In the genomic region with DNA sequence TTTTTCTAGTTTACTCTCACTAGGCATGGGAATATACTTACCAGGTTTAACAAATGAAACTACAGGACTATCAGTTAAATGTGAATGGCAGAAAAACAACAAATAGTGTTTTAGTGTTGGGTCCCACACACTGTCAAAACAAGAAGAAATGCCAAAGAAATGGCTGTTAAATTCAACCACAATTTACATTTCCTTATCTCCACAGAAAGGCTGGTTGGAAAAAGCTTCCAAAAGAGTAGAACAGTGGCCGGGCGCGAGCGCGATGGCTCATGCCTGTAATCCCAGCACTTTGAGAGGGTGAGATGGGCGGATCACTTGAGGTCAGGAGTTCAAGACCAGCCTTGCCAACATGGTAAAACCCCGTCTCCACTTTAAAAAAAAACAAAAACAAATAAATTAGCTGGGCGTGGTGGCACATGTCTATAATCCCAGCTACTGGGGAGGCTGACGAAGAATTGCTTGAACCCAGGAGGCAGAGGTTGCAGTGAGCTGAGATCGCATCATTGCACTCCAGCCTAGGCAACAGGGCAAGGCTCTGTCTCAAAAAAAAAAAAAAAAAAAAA, we compare ENCODE assay signal across 29 cellular contexts.
DNase-seq lines count a peak whose midpoint lies in the region; ATAC-seq and TF ChIP-seq lines count a peak whose summit lies in the region.
"Had no signal": no experiment of that assay in that cellular context is flagged by ENCODE, and none has a peak within 500 bp of the region (broad histone marks: within the 10 kb centered on the region; RNA-seq: fewer than 3 reads in every experiment).

No MANE protein-coding gene starts in this region.

- no peak for ATAC-seq in GM23338
- no peak for ATAC-seq in CD4-positive, alpha-beta T cell (ENCODE audit: poor library complexity)
- ATAC-seq: Panc1; stimulated activated memory B cell treated with anti-CD40 and anti-IgM and Interleukin-4, amounts not matched to agents 10 μg/mL and 1 μg/mL and 100 μg/mL, for 72 hours had no signal

- H2AFZ ChIP-seq in GM23338 = no peak overlapping the region

- H3K36me3 Mint-ChIP-seq in GM23338 (ENCODE audit: low read depth) = no peaks in the 10 kb centered on the region
- peaks cover 24% of the 10 kb centered on the region for H3K36me3 Mint-ChIP-seq in brain
- peaks cover 2% of the 10 kb centered on the region for H3K36me3 Mint-ChIP-seq in nephron (ENCODE audit: low read depth)
- H3K36me3 Mint-ChIP-seq in CD4-positive, alpha-beta T cell (ENCODE audit: low read depth) = no peaks in the 10 kb centered on the region
- H3K36me3 Mint-ChIP-seq: activated naive CD4-positive, alpha-beta T cell treated with anti-CD3 and anti-CD28 coated beads, Interleukin-2, amount 50 U/mL, for 24 hours; naive B cell; stimulated activated memory B cell treated with anti-CD40 and anti-IgM and Interleukin-4, amounts not matched to agents 10 μg/mL and 1 μg/mL and 100 μg/mL, for 72 hours had no signal

- H3K4me1 Mint-ChIP-seq in GM23338 (peaks cover 20% of the 10 kb centered on the region; the same call in 2 of the 3 replicates), brain (peaks cover 59% of the 10 kb centered on the region), nephron (peaks cover 21% of the 10 kb centered on the region)
- peaks cover 29% of the 10 kb centered on the region for H3K4me1 Mint-ChIP-seq in CD4-positive, alpha-beta T cell (ENCODE audit: low read depth)

- no peaks in the 10 kb centered on the region for H3K9me3 Mint-ChIP-seq in GM23338
- H3K9me3 Mint-ChIP-seq in brain = peaks cover 2 to 7% (median 3%) of the 10 kb centered on the region in 5 experiments
- peaks cover 3% of the 10 kb centered on the region for H3K9me3 Mint-ChIP-seq in nephron
- no peaks in the 10 kb centered on the region for H3K9me3 Mint-ChIP-seq in CD4-positive, alpha-beta T cell
- H3K9me3 Mint-ChIP-seq: activated naive CD4-positive, alpha-beta T cell treated with anti-CD3 and anti-CD28 coated beads, Interleukin-2, amount 50 U/mL, for 24 hours; naive B cell; stimulated activated memory B cell treated with anti-CD40 and anti-IgM and Interleukin-4, amounts not matched to agents 10 μg/mL and 1 μg/mL and 100 μg/mL, for 72 hours; T-helper 2 cell treated with Interferon-gamma antibody and Interleukin-4, amounts not matched to agents 5 μg/mL and 100 μg/mL, for 36 hours; type B pancreatic cell had no signal

- peaks cover 42% of the 10 kb centered on the region for H3K79me2 ChIP-seq in GM23338 (replicated peaks; ENCODE audit: insufficient read depth)

- CTCF ChIA-PET in CD4-positive, alpha-beta T cell (lab: Charles Lee) = interaction anchor here (0.6 kb wide), 1 partner anchor 538 kb away, joined by 5 read pairs; no protein-coding TSS in a partner anchor

- no peaks in the 10 kb centered on the region for H3F3A ChIP-seq in GM23338 (replicated peaks; ENCODE audit: low read depth)

- no peak overlapping the region; the same call in 1 of the 2 replicates for H3K27ac ChIP-seq in GM23338 (ENCODE audit: low read depth)
- H3K27ac ChIP-seq in CD4-positive, alpha-beta T cell (ENCODE audit: low read depth, low read length) = no peak overlapping the region
- H3K27ac ChIP-seq: esophagus squamous epithelium had no signal

- POLR2A ChIA-PET in CD4-positive, alpha-beta T cell (lab: Charles Lee) = no interaction called here

- H3K9me3 ChIP-seq in MG63 = no peaks in the 10 kb centered on the region
- H3K9me3 ChIP-seq in CD4-positive, alpha-beta T cell (ENCODE audit: control insufficient read depth, low read length) = no peaks in the 10 kb centered on the region
- H3K9me3 ChIP-seq: esophagus squamous epithelium had no signal

- H3K4me3 ChIP-seq in GM23338 (no peak overlapping the region), MG63 (no peak overlapping the region)
- H3K4me3 ChIP-seq: esophagus squamous epithelium had no signal

- H3K4me3 Mint-ChIP-seq in GM23338 = no peak overlapping the region
- peak overlapping the region in 3 of 5 experiments; percentile 17 to 55 (median 36) for H3K4me3 Mint-ChIP-seq in brain
- H3K4me3 Mint-ChIP-seq in nephron = no peak overlapping the region
- no peak overlapping the region for H3K4me3 Mint-ChIP-seq in CD4-positive, alpha-beta T cell
- H3K4me3 Mint-ChIP-seq: activated naive CD4-positive, alpha-beta T cell treated with anti-CD3 and anti-CD28 coated beads, Interleukin-2, amount 50 U/mL, for 24 hours; B cell; naive B cell; stimulated activated memory B cell treated with anti-CD40 and anti-IgM and Interleukin-4, amounts not matched to agents 10 μg/mL and 1 μg/mL and 100 μg/mL, for 72 hours; T-helper 2 cell treated with Interferon-gamma antibody and Interleukin-4, amounts not matched to agents 5 μg/mL and 100 μg/mL, for 36 hours; type B pancreatic cell had no signal

- no peaks in the 10 kb centered on the region for H3K36me3 ChIP-seq in GM23338 (ENCODE audit: insufficient read depth)
- H3K36me3 ChIP-seq in MG63 = peaks cover 7% of the 10 kb centered on the region
- H3K36me3 ChIP-seq: esophagus squamous epithelium had no signal

- intact Hi-C loops in CD4-positive, alpha-beta T cell (cut with DNase I, micrococcal nuclease) = loop anchor here in 1 of 2 experiments (1.0 kb wide), 1 partner anchor 531 kb away; no protein-coding TSS in a partner anchor

- DNase-seq in GM23338 (ENCODE audit: low spot score) (no peak), MG63 (peak; percentile 31), occipital lobe (lab: John Stamatoyannopoulos, UW) (no peak), NCI-H2171 (lab: John Stamatoyannopoulos, UW) (no peak), NCI-H187 treated with DMSO at 0.1 percent for 48 hours (lab: John Stamatoyannopoulos, UW) (no peak)
- no peak for DNase-seq in CD4-positive, alpha-beta T cell
- DNase-seq: ACHN; activated CD4-positive, alpha-beta T cell treated with anti-CD3 and anti-CD28 coated beads for 4 hours; aorta; caudate nucleus; dermis blood vessel endothelial cell; DMS153; esophagus squamous epithelium; H7; midbrain; naive B cell; NCI-H1092; NCI-H187; nucleus accumbens; SIG-M5; substantia nigra had no signal

- peaks cover 5% of the 10 kb centered on the region; the same call in 1 of the 2 replicates for H3K4me1 ChIP-seq in GM23338 (ENCODE audit: insufficient read depth)

- TF ChIP-seq CTCF in GM23338 (conservative IDR thresholded peaks at IDR 0.05; ENCODE audit: low read depth in 2 of 2) = no peak
- no peak for TF ChIP-seq CTCF in brain (conservative IDR thresholded peaks at IDR 0.05)
- no peak for TF ChIP-seq CTCF in nephron (IDR thresholded peaks at IDR 0.05; ENCODE audit: unreplicated experiment in 3 of 3)
- TF ChIP-seq CTCF in CD4-positive, alpha-beta T cell (IDR thresholded peaks at IDR 0.05) = no peak

- no peaks in the 10 kb centered on the region for H4K20me1 ChIP-seq in GM23338 (replicated peaks; ENCODE audit: insufficient read depth)

- no peaks in the 10 kb centered on the region for H3K9me2 ChIP-seq in GM23338 (ENCODE audit: insufficient read depth)

- peak overlapping the region; percentile 51; the same call in 1 of the 2 replicates for H3K27ac Mint-ChIP-seq in GM23338
- H3K27ac Mint-ChIP-seq in brain = peak overlapping the region in 4 of 5 experiments; percentile 28 to 81 (median 60)
- H3K27ac Mint-ChIP-seq in nephron = peak overlapping the region; percentile 8 to 62 (median 40)
- no peak overlapping the region for H3K27ac Mint-ChIP-seq in CD4-positive, alpha-beta T cell
- H3K27ac Mint-ChIP-seq: activated naive CD4-positive, alpha-beta T cell treated with anti-CD3 and anti-CD28 coated beads, Interleukin-2, amount 50 U/mL, for 24 hours; B cell; stimulated activated memory B cell treated with anti-CD40 and anti-IgM and Interleukin-4, amounts not matched to agents 10 μg/mL and 1 μg/mL and 100 μg/mL, for 72 hours; T-helper 2 cell treated with Interferon-gamma antibody and Interleukin-4, amounts not matched to agents 5 μg/mL and 100 μg/mL, for 36 hours; type B pancreatic cell had no signal

- H3K27me3 Mint-ChIP-seq in GM23338 (ENCODE audit: insufficient read depth, low read depth, poor library complexity) (peaks cover 4% of the 10 kb centered on the region), brain (peaks cover 19% of the 10 kb centered on the region), nephron (ENCODE audit: low read depth) (no peaks in the 10 kb centered on the region)
- H3K27me3 Mint-ChIP-seq in CD4-positive, alpha-beta T cell = peaks cover 12% of the 10 kb centered on the region
- H3K27me3 Mint-ChIP-seq: type B pancreatic cell had no signal

- no peaks in the 10 kb centered on the region for H3K27me3 ChIP-seq in GM23338 (ENCODE audit: insufficient read depth)
- H3K27me3 ChIP-seq in MG63 = no peaks in the 10 kb centered on the region
- H3K27me3 ChIP-seq in CD4-positive, alpha-beta T cell (ENCODE audit: control insufficient read depth, insufficient read depth, low read length) = peaks cover 18% of the 10 kb centered on the region
- H3K27me3 ChIP-seq: esophagus squamous epithelium had no signal

- H3K4me2 ChIP-seq in GM23338 = no peak overlapping the region

TF ChIP-seq in GM23338, 12 proteins besides CTCF, POLR2A, EP300 and RAD21 (continues in another document):
- TF ChIP-seq, protein P1, sequence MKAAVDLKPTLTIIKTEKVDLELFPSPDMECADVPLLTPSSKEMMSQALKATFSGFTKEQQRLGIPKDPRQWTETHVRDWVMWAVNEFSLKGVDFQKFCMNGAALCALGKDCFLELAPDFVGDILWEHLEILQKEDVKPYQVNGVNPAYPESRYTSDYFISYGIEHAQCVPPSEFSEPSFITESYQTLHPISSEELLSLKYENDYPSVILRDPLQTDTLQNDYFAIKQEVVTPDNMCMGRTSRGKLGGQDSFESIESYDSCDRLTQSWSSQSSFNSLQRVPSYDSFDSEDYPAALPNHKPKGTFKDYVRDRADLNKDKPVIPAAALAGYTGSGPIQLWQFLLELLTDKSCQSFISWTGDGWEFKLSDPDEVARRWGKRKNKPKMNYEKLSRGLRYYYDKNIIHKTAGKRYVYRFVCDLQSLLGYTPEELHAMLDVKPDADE (IDR thresholded peaks at IDR 0.05) = no peak
- TF ChIP-seq POLR2AphosphoS5 (IDR thresholded peaks at IDR 0.05; ENCODE audit: low read depth) (no peak), ZNF114 (CRISPR knock-in tag; IDR thresholded peaks at IDR 0.05) (no peak), NANOG (IDR thresholded peaks at IDR 0.05; ENCODE audit: borderline replicate concordance) (no peak)

Comparison
In these comparisons a context has a peak if more than half of its experiments do, and no peak if none do; other contexts are left out.
1. H3K4me3 Mint-ChIP-seq: peak in brain (3 of 5); none in GM23338 (single experiment), nephron (0 of 3) and CD4-positive, alpha-beta T cell (single experiment).